8 cellular contexts compared by ENCODE assay signal in genomic region chr12:120688527-120689071, GRCh38. TPM values are rescaled to one million over a fixed set of nuclear protein-coding genes. Genes with fewer than 3 reads are reported as not detected.
DNase-seq lines count a peak whose midpoint lies in the region; ATAC-seq, FAIRE-seq and TF ChIP-seq lines count a peak whose summit lies in the region.

No MANE protein-coding gene starts in this region.

- H3K27ac Mint-ChIP-seq in CD4-positive, alpha-beta T cell = peak overlapping the region; percentile 76
- H3K27ac Mint-ChIP-seq in type B pancreatic cell = peak overlapping the region; percentile 73

- H3K9me3 Mint-ChIP-seq in CD4-positive, alpha-beta T cell = no peaks in the 10 kb centered on the region
- H3K9me3 Mint-ChIP-seq in type B pancreatic cell = no peaks in the 10 kb centered on the region

- no peak for TF ChIP-seq POLR2A in right lobe of liver (IDR thresholded peaks at IDR 0.05)

- intact Hi-C loops in CD4-positive, alpha-beta T cell (cut with DNase I, micrococcal nuclease) = loop anchor here (1.0 to 10.0 kb wide), 7 partner anchors 20 to 554 kb away; partner anchors contain the start of genes ACADS (in 1 of the 2), C12orf43 (in 1 of the 2), GCN1 (in 1 of the 2) and SPPL3 (in 1 of the 2)
- intact Hi-C loops in ascending aorta (cut with DNase I) (no loop called here), right lobe of liver (cut with DNase I) (no loop called here)

- POLR2A ChIA-PET in CD4-positive, alpha-beta T cell (lab: Charles Lee) = interaction anchor here (1.6 kb wide), 1 partner anchor 107 kb away, joined by 5 read pairs; the partner anchor contains the start of gene POP5

- H3K27ac ChIP-seq in CD4-positive, alpha-beta T cell (ENCODE audit: low read depth, low read length) = no peak overlapping the region
- peak overlapping the region; percentile 92 for H3K27ac ChIP-seq in KOPT-K1 (ENCODE audit: low read depth, low read length, poor library complexity, severe bottlenecking)
- H3K27ac ChIP-seq in ascending aorta = peak overlapping the region in 1 of 2 donors; percentile 87
- H3K27ac ChIP-seq in right lobe of liver = peak overlapping the region; percentile 38 to 95 (median 87)
- H3K27ac ChIP-seq in caudate nucleus (ENCODE audit: low read depth, low read length) = no peak overlapping the region

- H3K36me3 ChIP-seq in KOPT-K1 (ENCODE audit: insufficient read depth, low read length) (peaks cover 25% of the 10 kb centered on the region), ascending aorta (peaks cover 0 to 1% of the 10 kb centered on the region in 2 donors), right lobe of liver (no peaks in the 10 kb centered on the region)

- peaks cover 20% of the 10 kb centered on the region for H3K36me3 Mint-ChIP-seq in CD4-positive, alpha-beta T cell (ENCODE audit: low read depth)
- peaks cover under 1% of the 10 kb centered on the region for H3K36me3 Mint-ChIP-seq in type B pancreatic cell

- no peak for ATAC-seq in CD4-positive, alpha-beta T cell (ENCODE audit: poor library complexity)
- ATAC-seq in right lobe of liver = peak in 1 of 4 donors; percentile 0

- WGBS in right lobe of liver (ENCODE audit: insufficient coverage, low coverage, low lambda C conversion rate, missing lambda C conversion rate) = 3% methylated on average over 6 of the region's 6 CpGs

- H3K4me1 ChIP-seq in ascending aorta = peaks cover 7 to 28% of the 10 kb centered on the region in 2 donors
- H3K4me1 ChIP-seq in right lobe of liver = peaks cover 0 to 52% (median 17%) of the 10 kb centered on the region in 4 donors

- H3K9me3 ChIP-seq in CD4-positive, alpha-beta T cell (ENCODE audit: control insufficient read depth, low read length) = no peaks in the 10 kb centered on the region
- H3K9me3 ChIP-seq in KOPT-K1 (ENCODE audit: insufficient read depth, low read length, poor library complexity, severe bottlenecking) (no peaks in the 10 kb centered on the region), ascending aorta (no peaks in the 10 kb centered on the region), right lobe of liver (no peaks in the 10 kb centered on the region)

- no peak for FAIRE-seq in HTR-8/SVneo (lab: Jason Lieb, UNC)

- DNase-seq in CD4-positive, alpha-beta T cell = no peak
- DNase-seq in ascending aorta (ENCODE audit: low spot score in 2 of 2) = no peak
- DNase-seq in right lobe of liver = peak in 1 of 3 donors; percentile 61
- no peak for DNase-seq in type B pancreatic cell (ENCODE audit: extremely low spot score, unreplicated experiment)
- DNase-seq in NCI-H2227 treated with DMSO at 0.1 percent for 48 hours (lab: John Stamatoyannopoulos, UW) = no peak
- no peak for DNase-seq in HTR-8/SVneo (ENCODE audit: insufficient read length, low spot score)
- DNase-seq in caudate nucleus (lab: John Stamatoyannopoulos, UW) = no peak

- TF ChIP-seq CTCF in CD4-positive, alpha-beta T cell (IDR thresholded peaks at IDR 0.05) = no peak
- TF ChIP-seq CTCF in ascending aorta (IDR thresholded peaks at IDR 0.05) (no peak), right lobe of liver (IDR thresholded peaks at IDR 0.05) (no peak), type B pancreatic cell (conservative IDR thresholded peaks at IDR 0.05) (no peak)

- H3K4me3 ChIP-seq in ascending aorta = peak overlapping the region; percentile 75 to 99
- H3K4me3 ChIP-seq in right lobe of liver = peak overlapping the region; percentile 96 to 99 (median 99)

- H3K4me3 Mint-ChIP-seq in CD4-positive, alpha-beta T cell = peak overlapping the region; percentile 90
- H3K4me3 Mint-ChIP-seq in type B pancreatic cell = peak overlapping the region; percentile 91

- CTCF ChIA-PET in CD4-positive, alpha-beta T cell (lab: Charles Lee) = interaction anchor here (0.6 to 1.4 kb wide), 3 partner anchors 105 to 408 kb away, joined by 3 read pairs; partner anchors contain the start of gene SRSF9

- H3K4me1 Mint-ChIP-seq in CD4-positive, alpha-beta T cell (ENCODE audit: low read depth) = peaks cover 67% of the 10 kb centered on the region
- H3K4me1 Mint-ChIP-seq in type B pancreatic cell (ENCODE audit: unreplicated experiment) = peaks cover 47% of the 10 kb centered on the region

- H3K27me3 Mint-ChIP-seq in CD4-positive, alpha-beta T cell = no peaks in the 10 kb centered on the region
- no peaks in the 10 kb centered on the region for H3K27me3 Mint-ChIP-seq in type B pancreatic cell

- no peaks in the 10 kb centered on the region for H3K27me3 ChIP-seq in CD4-positive, alpha-beta T cell (ENCODE audit: control insufficient read depth, insufficient read depth, low read length)
- H3K27me3 ChIP-seq in ascending aorta (no peaks in the 10 kb centered on the region), right lobe of liver (no peaks in the 10 kb centered on the region)

RNA-seq across cellular contexts. Expression of gene MLEC, which starts 1.6 kb away (rescaled TPM):
- total RNA-seq in CD4-positive, alpha-beta T cell = 10 to 100 TPM; 20.7 to 22.1 TPM
- total RNA-seq in ascending aorta (47.5 TPM), right lobe of liver (100 to 1,000 TPM; 102 to 193 (median 126) TPM), type B pancreatic cell (ENCODE audit: low replicate concordance) (168 and 172 TPM in 2 replicates)

RNA-seq across cellular contexts. Expression of gene UNC119B, which starts 21.7 kb away (rescaled TPM):
- total RNA-seq in CD4-positive, alpha-beta T cell = 10 to 100 TPM; 10.7 TPM
- 26.8 TPM for total RNA-seq in ascending aorta
- total RNA-seq in right lobe of liver = 10 to 100 TPM in 1 of 6 experiments, 1 to 10 TPM in 5; 4.7 to 10.2 (median 6.6) TPM
- total RNA-seq in type B pancreatic cell (ENCODE audit: low replicate concordance) = 39.2 and 57.2 TPM in 2 replicates

RNA-seq across cellular contexts. Expression of gene ACADS, which starts 37.0 kb away (rescaled TPM):
- total RNA-seq in CD4-positive, alpha-beta T cell = 1 to 10 TPM; 8.9 to 9.2 TPM
- total RNA-seq in ascending aorta (58.5 TPM), right lobe of liver (100 to 1,000 TPM in 5 of 6 experiments, 10 to 100 TPM in 1; 94.1 to 172 (median 156) TPM), type B pancreatic cell (ENCODE audit: low replicate concordance) (12.1 and 16.4 TPM in 2 replicates)

RNA-seq across cellular contexts. Expression of gene CABP1, which starts 48.2 kb away (rescaled TPM):
- total RNA-seq in CD4-positive, alpha-beta T cell = under 1 TPM in 1 of 2 experiments, not detected in 1; 0.11 TPM
- total RNA-seq in ascending aorta (0.32 TPM), right lobe of liver (under 1 TPM in 1 of 6 experiments, not detected in 5; 0.26 TPM), type B pancreatic cell (ENCODE audit: low replicate concordance) (0.26 and 0.56 TPM in 2 replicates)

Comparison
In these comparisons a context has a peak if more than half of its experiments do, and no peak if none do; other contexts are left out.
1. H3K27ac ChIP-seq: peak in KOPT-K1 (single experiment) and right lobe of liver (3 of 3); none in CD4-positive, alpha-beta T cell (single experiment) and caudate nucleus (single experiment).
2. intact Hi-C loops: an anchor here in CD4-positive, alpha-beta T cell (1.0 to 10.0 kb wide); none called in ascending aorta and right lobe of liver.